ENCODE assay signal across 8 cellular contexts in the genomic region with DNA sequence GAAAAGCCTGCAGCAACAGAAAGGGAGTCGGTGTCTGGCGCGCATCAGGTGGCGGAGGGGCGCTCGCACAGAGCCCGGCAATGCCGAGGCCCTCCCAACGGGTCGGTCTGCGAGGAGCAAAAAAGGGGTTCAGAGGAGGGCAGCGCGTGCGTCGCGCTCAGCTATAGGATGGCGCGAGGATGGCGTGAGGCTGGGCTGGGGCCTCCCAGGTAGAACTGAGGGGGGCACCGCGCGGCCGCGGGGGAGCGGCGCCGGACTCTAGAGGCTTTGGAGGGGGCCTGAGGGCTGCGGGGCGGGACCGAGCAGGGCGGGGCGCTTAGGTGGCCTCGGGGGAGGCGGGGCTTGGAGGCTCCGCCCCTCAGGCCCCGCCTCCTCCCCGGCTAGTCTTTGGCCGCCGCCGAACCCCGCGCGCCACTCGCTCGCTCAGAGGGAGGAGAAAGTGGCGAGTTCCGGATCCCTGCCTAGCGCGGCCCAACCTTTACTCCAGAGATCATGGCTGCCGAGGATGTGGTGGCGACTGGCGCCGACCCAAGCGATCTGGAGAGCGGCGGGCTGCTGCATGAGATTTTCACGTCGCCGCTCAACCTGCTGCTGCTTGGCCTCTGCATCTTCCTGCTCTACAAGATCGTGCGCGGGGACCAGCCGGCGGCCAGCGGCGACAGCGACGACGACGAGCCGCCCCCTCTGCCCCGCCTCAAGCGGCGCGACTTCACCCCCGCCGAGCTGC. TPM values are rescaled to one million over a fixed set of nuclear protein-coding genes. Genes with fewer than 3 reads are reported as not detected.
DNase-seq lines count a peak whose midpoint lies in the region; ATAC-seq, FAIRE-seq and TF ChIP-seq lines count a peak whose summit lies in the region.

A gene (plus strand): TSS at position 414 of the 727 bp plus-strand sequence. CDS start 79 bp downstream, at position 493.

- DNase-seq in CD1c-positive myeloid dendritic cell (ENCODE audit: extremely low spot score) = peak; percentile 86
- peak; percentile 52 for DNase-seq in NK-92 treated with Interleukin-12 subunit alpha and Interleukin-12 subunit beta, amount 100 ng/mL, for 24 hours (lab: John Stamatoyannopoulos, UW)
- peak; percentile 42 to 56 for DNase-seq in activated CD8-positive, alpha-beta memory T cell treated with anti-CD3 and anti-CD28 coated beads for 4 hours (ENCODE audit: low read depth in 2 of 2)
- peak; percentile 63 to 82 for DNase-seq in H1 (ENCODE audit: low read depth in 1 of 2, low spot score in 2 of 2)
- DNase-seq in mesenchymal stem cell = peak; percentile 80
- peak; percentile 59 for DNase-seq in stimulated activated CD8-positive, alpha-beta memory T cell treated with anti-CD3 and anti-CD28 coated beads, Interleukin-12 subunit alpha, Interleukin-12 subunit beta, amount 100 ng/mL, for 4 hours (ENCODE audit: low read depth)

- POLR2A ChIA-PET in H1 (lab: Charles Lee; ENCODE audit: partially characterized antibody) = interaction anchor here (0.6 to 2.2 kb wide), 9 partner anchors 9 to 232 kb away, joined by 3 to 6 read pairs (median 3); a partner anchor contains a TSS

- no peak for TF ChIP-seq EP300 in H1 (IDR thresholded peaks at IDR 0.05; ENCODE audit: borderline replicate concordance in 1 of 2, low read depth in 2 of 2, low read length in 2 of 2)

- H3K4me1 ChIP-seq in H1 (replicated peaks in 1 of 4; ENCODE audit: control insufficient read depth in 3 of 4, insufficient read depth in 4 of 4, low read length in 3 of 4) (peaks cover 0 to 8% (median 4%) of the 10 kb centered on the region in 4 experiments; a peak in 5 of 7 replicates), mesenchymal stem cell (ENCODE audit: control insufficient read depth, insufficient read depth, low read depth, low read length) (peaks cover 3% of the 10 kb centered on the region)

- H2BK12ac ChIP-seq in H1 (ENCODE audit: low read depth, low read length) = no peak within 1 kb of the TSS
- H2BK12ac ChIP-seq in mesenchymal stem cell (ENCODE audit: low read length in 2 of 2) = no peak within 1 kb of the TSS

- H4K91ac ChIP-seq in H1 (replicated peaks; ENCODE audit: insufficient read length, low read length) (peak within 1 kb of the TSS; percentile 88), mesenchymal stem cell (ENCODE audit: low read length) (peak within 1 kb of the TSS; percentile 39)

- H2BK5ac ChIP-seq in H1 (ENCODE audit: low read depth, low read length) (peak within 1 kb of the TSS; percentile 83), mesenchymal stem cell (ENCODE audit: low read depth, low read length, poor library complexity, severe bottlenecking) (peak within 1 kb of the TSS; percentile 31)

- peak; percentile 93 to 96 for TF ChIP-seq POLR2A in H1 (IDR thresholded peaks at IDR 0.05; ENCODE audit: control extremely low read depth in 1 of 2, low read depth in 2 of 2, low read length in 2 of 2)

- H3K9me3 ChIP-seq in H1 (ENCODE audit: insufficient read depth in 2 of 2, low read depth in 1 of 2, low read length in 1 of 2) (no peaks in the 10 kb centered on the region), mesenchymal stem cell (ENCODE audit: control insufficient read depth, low read length) (no peaks in the 10 kb centered on the region)

- FAIRE-seq in H1 (lab: Jason Lieb, UNC) = no peak

- H2BK20ac ChIP-seq in H1 (ENCODE audit: low read length) = no peak within 1 kb of the TSS

- H2BK15ac ChIP-seq in H1 (ENCODE audit: low read length) (no peak within 1 kb of the TSS), mesenchymal stem cell (ENCODE audit: low read depth, poor library complexity, severe bottlenecking) (peak within 1 kb of the TSS; percentile 52)

- peaks cover 0 to 18% (median 0%) of the 10 kb centered on the region in 4 experiments; a peak in 2 of 8 replicates for H3K36me3 ChIP-seq in H1 (ENCODE audit: control insufficient read depth in 2 of 4, insufficient read depth in 4 of 4, low read length in 3 of 4)
- no peaks in the 10 kb centered on the region for H3K36me3 ChIP-seq in mesenchymal stem cell (ENCODE audit: control insufficient read depth in 1 of 2, insufficient read depth in 2 of 2, low read depth in 1 of 2, low read length in 2 of 2)

- CTCF ChIA-PET in H1 (lab: Charles Lee; ENCODE audit: partially characterized antibody) = no interaction called here

- H3K4me2 ChIP-seq in H1 (ENCODE audit: insufficient read depth in 1 of 2, low read depth in 2 of 2, low read length in 2 of 2) (peak within 1 kb of the TSS; percentile 85 to 96), mesenchymal stem cell (ENCODE audit: low read length, poor library complexity, severe bottlenecking) (peak within 1 kb of the TSS; percentile 71)

- peak within 1 kb of the TSS; percentile 38 for H2BK120ac ChIP-seq in H1 (replicated peaks; ENCODE audit: low read depth, low read length)
- peak within 1 kb of the TSS; percentile 27 for H2BK120ac ChIP-seq in mesenchymal stem cell (ENCODE audit: low read depth, low read length)

- H3K27ac ChIP-seq in H1 (ENCODE audit: low read depth, low read length) (peak within 1 kb of the TSS; percentile 63), mesenchymal stem cell (ENCODE audit: low read length, poor library complexity, severe bottlenecking) (peak within 1 kb of the TSS; percentile 12)

- peaks cover 7 to 14% of the 10 kb centered on the region in 2 experiments for H4K20me1 ChIP-seq in H1 (replicated peaks in 1 of 2; ENCODE audit: control insufficient read depth in 1 of 2, insufficient read depth in 2 of 2, low read length in 2 of 2)

- H3K23ac ChIP-seq in H1 (ENCODE audit: insufficient read length) (no peak within 1 kb of the TSS), mesenchymal stem cell (ENCODE audit: low read length in 2 of 2) (no peak within 1 kb of the TSS)

- H4K8ac ChIP-seq in H1 (ENCODE audit: extremely low read depth, insufficient read depth, low read length) = peak within 1 kb of the TSS; percentile 68; the same call in 1 of the 2 replicates
- peak within 1 kb of the TSS; percentile 95 for H4K8ac ChIP-seq in mesenchymal stem cell (ENCODE audit: low read length)

- TF ChIP-seq RAD21 in H1 (IDR thresholded peaks at IDR 0.05 in 1 of 2, conservative IDR thresholded peaks at IDR 0.05 in 1 of 2; ENCODE audit: low read depth in 2 of 2, low read length in 2 of 2) = no peak

- H2AK5ac ChIP-seq in H1 (ENCODE audit: low read depth, low read length) (no peak within 1 kb of the TSS), mesenchymal stem cell (ENCODE audit: low read length, severe bottlenecking) (no peak within 1 kb of the TSS)

- H4K5ac ChIP-seq in H1 (ENCODE audit: insufficient read length, low read depth, low read length) = peak within 1 kb of the TSS; percentile 66

- H3K23me2 ChIP-seq in H1 (ENCODE audit: low read depth, low read length) = peaks cover 6% of the 10 kb centered on the region; the same call in 1 of the 2 replicates

- H3K79me1 ChIP-seq in H1 (ENCODE audit: low read depth, low read length) = 0 out of 2 replicates have a peak, but pooled peaks cover 2% of the 10 kb centered on the region
- H3K79me1 ChIP-seq in mesenchymal stem cell (replicated peaks; ENCODE audit: low read length, poor library complexity, severe bottlenecking) = no peaks in the 10 kb centered on the region

- H3K14ac ChIP-seq in H1 (ENCODE audit: insufficient read length) = no peak within 1 kb of the TSS
- peak within 1 kb of the TSS in 1 of 2 experiments; percentile 76 for H3K14ac ChIP-seq in mesenchymal stem cell (ENCODE audit: low read length in 2 of 2)

- H2AFZ ChIP-seq in H1 (ENCODE audit: low read length) = no peak within 1 kb of the TSS
- peak within 1 kb of the TSS; percentile 92 for H2AFZ ChIP-seq in mesenchymal stem cell (ENCODE audit: low read depth, low read length)

- H3K79me2 ChIP-seq in H1 (ENCODE audit: control insufficient read depth in 1 of 2, insufficient read depth in 2 of 2, low read length in 2 of 2) = peaks cover 19 to 47% of the 10 kb centered on the region in 2 experiments

- H3K56ac ChIP-seq in H1 (replicated peaks; ENCODE audit: insufficient read length, low read depth, low read length) = peak within 1 kb of the TSS; percentile 90

- no peak for TF ChIP-seq CTCF in H1 (IDR thresholded peaks at IDR 0.05; ENCODE audit: control extremely low read depth in 1 of 3, insufficient read depth in 1 of 3, low read depth in 1 of 3, low read length in 3 of 3)

- peak; percentile 89 for ATAC-seq in GM19351 (IDR thresholded peaks at IDR 0.05; ENCODE audit: unreplicated experiment)
- ATAC-seq in HG03520 (IDR thresholded peaks at IDR 0.05; ENCODE audit: unreplicated experiment) = peak; percentile 92

- H3K18ac ChIP-seq in H1 (ENCODE audit: extremely low read depth, low read length) (peak within 1 kb of the TSS; percentile 71), mesenchymal stem cell (ENCODE audit: low read depth in 1 of 2, low read length in 2 of 2) (peak within 1 kb of the TSS; percentile 79 to 88)

- H3K4me3 ChIP-seq in H1 (ENCODE audit: extremely low read depth in 1 of 4, insufficient read depth in 2 of 4, low read depth in 3 of 4, low read length in 4 of 4) = peak within 1 kb of the TSS; percentile 77 to 96 (median 88)
- H3K4me3 ChIP-seq in mesenchymal stem cell (ENCODE audit: insufficient read depth in 1 of 2, low read depth in 1 of 2, low read length in 2 of 2) = peak within 1 kb of the TSS; percentile 85 to 87

- peak within 1 kb of the TSS; percentile 67 to 92 (median 84) for H3K9ac ChIP-seq in H1 (replicated peaks in 1 of 4; ENCODE audit: extremely low read depth in 1 of 4, low read depth in 3 of 4, low read length in 3 of 4)
- H3K9ac ChIP-seq in mesenchymal stem cell (ENCODE audit: low read length) = peak within 1 kb of the TSS; percentile 93

- no peaks in the 10 kb centered on the region for H3K27me3 ChIP-seq in H1 (replicated peaks in 1 of 4; ENCODE audit: control insufficient read depth in 3 of 4, extremely low read depth in 1 of 4, insufficient read depth in 3 of 4, low read length in 3 of 4)
- H3K27me3 ChIP-seq in mesenchymal stem cell (ENCODE audit: control insufficient read depth in 1 of 2, insufficient read depth in 1 of 2, low read length in 2 of 2) = peaks cover 0 to 5% of the 10 kb centered on the region in 2 experiments

- WGBS in H1 (ENCODE audit: extremely low coverage in 1 of 2, insufficient coverage in 1 of 2, insufficient read length in 1 of 2, insufficient replicate concordance in 2 of 2, low coverage in 1 of 2, low lambda C conversion rate in 2 of 2, missing lambda C conversion rate in 1 of 2), 2 experiments = 2% methylated on average over 40 of the region's 77 CpGs; no CpG with 5 or more reads in 1 of the 2 experiments
- 2% methylated on average over 39 of the region's 77 CpGs for WGBS in mesenchymal stem cell

- H3K4ac ChIP-seq in H1 (replicated peaks; ENCODE audit: insufficient read length, low read depth, low read length) (peak within 1 kb of the TSS; percentile 94), mesenchymal stem cell (ENCODE audit: low read depth in 1 of 2, low read length in 2 of 2) (peak within 1 kb of the TSS; percentile 75 to 82)

RNA-seq across cellular contexts. Expression of the gene that starts here (rescaled TPM):
- total RNA-seq in H1 (2021; fragmentation: NEBNext Ultra II Directional; extraction: Animal tissue kit (Norgen Biotek cat#: 25700)) = 237 and 248 TPM in 2 replicates
- polyA plus RNA-seq in H1 (2011; rRNA removed) = 127 and 148 TPM in 2 replicates
- 173 TPM for polyA plus RNA-seq in H1 (2011; cell fraction: cytosol; rRNA removed)
- polyA plus RNA-seq in H1 (2011; cell fraction: nucleus; rRNA removed) = 71.2 TPM
- 129 to 180 TPM (median 142 TPM) in 4 replicates for polyA plus RNA-seq in H1 (2012, experiment 1 of 2)
- polyA plus RNA-seq in H1 (2012, experiment 2 of 2) = 38.4 TPM
- polyA plus RNA-seq in H1 (2013, experiment 1 of 2) = 273 TPM
- polyA plus RNA-seq in H1 (2013, experiment 2 of 2) = 375 TPM
- 73.9 and 74.3 TPM in 2 replicates for polyA minus RNA-seq in H1 (2011; rRNA and poly(A)+ RNA removed)
- polyA minus RNA-seq in H1 (2011; cell fraction: cytosol; rRNA and poly(A)+ RNA removed) = 133 TPM
- polyA minus RNA-seq in H1 (2011; cell fraction: nucleus; rRNA and poly(A)+ RNA removed) = 53.0 TPM
- polyA plus RNA-seq in mesenchymal stem cell (2013, experiment 1 of 2) = 85.4 TPM
- polyA plus RNA-seq in mesenchymal stem cell (2013, experiment 2 of 2) = 87.5 TPM

Comparison
In these comparisons a context has a peak if more than half of its experiments do, and no peak if none do; other contexts are left out.
1. Peak in every context shown above with its lines: DNase-seq, ATAC-seq, H3K4me3 ChIP-seq and H3K27ac ChIP-seq.